ENCODE assay signal across 8 cellular contexts in the genomic region with DNA sequence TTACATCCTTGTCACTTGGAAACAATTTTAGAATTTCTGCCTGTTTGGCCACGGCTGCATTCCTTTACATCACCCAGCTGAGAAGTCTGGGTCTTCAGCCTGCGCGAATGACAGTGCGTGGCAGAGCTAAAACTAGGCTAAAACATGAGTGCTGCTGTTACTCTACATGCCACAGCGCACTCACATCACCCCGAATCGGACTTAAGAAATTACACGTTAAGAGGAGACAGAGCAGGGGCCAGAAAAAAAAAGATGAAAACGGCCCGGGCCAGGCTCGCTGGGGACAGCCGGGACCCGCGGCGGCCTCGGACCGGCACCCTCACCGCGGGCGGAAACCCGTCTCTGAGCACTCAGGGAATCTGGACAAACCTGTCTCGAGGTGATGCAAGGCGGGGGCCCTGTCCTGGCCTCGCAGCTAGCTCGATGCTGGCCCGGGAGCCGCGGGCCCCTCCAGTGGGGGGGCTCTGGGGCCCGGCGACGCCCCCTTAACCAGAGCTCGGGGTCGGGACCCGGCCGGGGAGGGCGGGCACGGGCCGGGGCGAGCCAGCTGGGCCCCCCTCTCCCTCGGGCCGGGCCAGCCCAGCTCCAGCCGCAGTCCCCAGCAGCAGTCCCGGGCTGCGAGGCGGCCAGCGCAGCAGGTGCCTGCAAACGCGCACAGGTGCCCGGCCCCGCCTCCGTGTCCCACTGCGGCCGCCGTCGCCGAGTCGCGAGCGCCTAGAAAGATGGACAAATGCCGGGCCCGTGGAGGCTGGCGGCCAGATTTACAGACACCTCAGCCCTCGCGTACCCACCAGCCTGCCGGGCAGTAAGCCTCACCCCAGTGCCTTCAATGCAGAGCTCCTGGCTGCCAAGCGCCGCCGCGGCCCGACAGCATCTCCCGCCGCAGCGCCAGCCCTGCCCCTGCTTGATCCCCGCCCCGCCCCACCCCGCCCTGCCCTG. TPM values are rescaled to one million over a fixed set of nuclear protein-coding genes. Genes with fewer than 3 reads are reported as not detected.
DNase-seq lines count a peak whose midpoint lies in the region; ATAC-seq and TF ChIP-seq lines count a peak whose summit lies in the region.

A gene (minus strand): TSS at position 879 of the 939 bp plus-strand sequence. CDS start 2,950 bp downstream, outside the sequence.

- TF ChIP-seq CTCF in WTC11 (IDR thresholded peaks at IDR 0.05) (no peak), right lobe of liver (IDR thresholded peaks at IDR 0.05) (no peak)

- H3K4me1 ChIP-seq in HUES6 (ENCODE audit: control insufficient read depth, insufficient read depth, low read length) = peaks cover 25% of the 10 kb centered on the region
- peaks cover 32 to 34% of the 10 kb centered on the region in 2 donors for H3K4me1 ChIP-seq in duodenal mucosa (ENCODE audit: control insufficient read depth in 1 of 2, insufficient read depth in 2 of 2, low read length in 2 of 2)
- peaks cover 0 to 25% (median 13%) of the 10 kb centered on the region in 4 donors for H3K4me1 ChIP-seq in right lobe of liver

- peaks cover 30% of the 10 kb centered on the region for H3K4me1 Mint-ChIP-seq in WTC11

- H3K27ac Mint-ChIP-seq in WTC11 = peak within 1 kb of the TSS; percentile 98

- TF ChIP-seq POLR2A in right lobe of liver (IDR thresholded peaks at IDR 0.05) = peak; percentile 46

- H3K36me3 ChIP-seq in HUES6 (ENCODE audit: control insufficient read depth, insufficient read depth, low read length) = peaks cover 8% of the 10 kb centered on the region; the same call in 1 of the 2 replicates
- H3K36me3 ChIP-seq in duodenal mucosa (ENCODE audit: control insufficient read depth in 1 of 2, insufficient read depth in 2 of 2, low read length in 2 of 2) = peaks cover 10 to 14% of the 10 kb centered on the region in 2 donors
- H3K36me3 ChIP-seq in right lobe of liver = peaks cover 0 to 13% (median 3%) of the 10 kb centered on the region in 4 donors

- H3K27me3 Mint-ChIP-seq in WTC11 (ENCODE audit: low read depth) = no peaks in the 10 kb centered on the region

- H3K4me3 Mint-ChIP-seq in WTC11 = peak within 1 kb of the TSS; percentile 99

- WGBS in right lobe of liver (ENCODE audit: insufficient coverage, low coverage, low lambda C conversion rate, missing lambda C conversion rate) = 0% methylated on average over 23 of the region's 76 CpGs

- POLR2A ChIA-PET in WTC11 (lab: Charles Lee) = interaction anchor here (0.6 kb wide), 1 partner anchor 358 kb away, joined by 3 read pairs; no protein-coding TSS in a partner anchor

- peaks cover 3% of the 10 kb centered on the region; the same call in 1 of the 2 replicates for H3K9me3 Mint-ChIP-seq in WTC11

- H3K9me3 ChIP-seq in HUES6 (ENCODE audit: control insufficient read depth, insufficient read depth, low read depth, low read length) = no peaks in the 10 kb centered on the region
- no peaks in the 10 kb centered on the region for H3K9me3 ChIP-seq in duodenal mucosa (ENCODE audit: control insufficient read depth in 1 of 2, low read length in 2 of 2)
- no peaks in the 10 kb centered on the region for H3K9me3 ChIP-seq in right lobe of liver

- intact Hi-C loops in right lobe of liver (cut with DNase I) = loop anchor here in 1 of 2 donors (10.0 kb wide), 1 partner anchor 68 kb away; a partner anchor contains a TSS

- CTCF ChIA-PET in WTC11 (lab: Charles Lee) = interaction anchor here (0.6 to 1.5 kb wide), 2 partner anchors 46 to 48 kb away, joined by 3 to 7 read pairs; no protein-coding TSS in a partner anchor

- peak within 1 kb of the TSS; percentile 68 for H3K9ac ChIP-seq in HUES6 (ENCODE audit: low read length)
- H3K9ac ChIP-seq in duodenal mucosa (ENCODE audit: low read depth in 1 of 2, low read length in 2 of 2) = peak within 1 kb of the TSS; percentile 53 to 75

- H3K4me3 ChIP-seq in HUES6 (ENCODE audit: low read depth, low read length) (peak within 1 kb of the TSS; percentile 97), duodenal mucosa (ENCODE audit: low read depth in 1 of 2, low read length in 2 of 2) (peak within 1 kb of the TSS; percentile 86), right lobe of liver (peak within 1 kb of the TSS; percentile 86 to 89 (median 89))

- H3K36me3 Mint-ChIP-seq in WTC11 = peaks cover 7% of the 10 kb centered on the region

- DNase-seq in EH (ENCODE audit: low read depth) = peak; percentile 57
- DNase-seq in WTC11 (ENCODE audit: low spot score) = peak; percentile 67
- peak in 2 of 3 donors; percentile 50 to 62 for DNase-seq in right lobe of liver
- DNase-seq in stimulated activated CD4-positive, alpha-beta T cell treated with anti-CD3 and anti-CD28 coated beads, Interleukin-4, amount 100 ng/mL, for 24 hours = peak; percentile 38
- no peak for DNase-seq in NCI-H2029 (lab: John Stamatoyannopoulos, UW)

- H3K27ac ChIP-seq in HUES6 (ENCODE audit: low read depth, low read length) (peak within 1 kb of the TSS; percentile 75; the same call in 1 of the 2 replicates), duodenal mucosa (ENCODE audit: low read depth, low read length) (peak within 1 kb of the TSS; percentile 97), right lobe of liver (peak within 1 kb of the TSS; percentile 88 to 91 (median 91))

- H3K27me3 ChIP-seq in HUES6 (ENCODE audit: control insufficient read depth, insufficient read depth, low read length) (no peaks in the 10 kb centered on the region; the same call in 1 of the 2 replicates), duodenal mucosa (ENCODE audit: control insufficient read depth in 1 of 2, insufficient read depth in 2 of 2, low read length in 2 of 2) (no peaks in the 10 kb centered on the region), right lobe of liver (no peaks in the 10 kb centered on the region)

- ATAC-seq in GM21528 (IDR thresholded peaks at IDR 0.05; ENCODE audit: low FRiP score, unreplicated experiment) (peak; percentile 39), WTC11 (peak; percentile 12), right lobe of liver (peak; percentile 11 to 44 (median 40))

TF ChIP-seq in WTC11, 78 proteins besides CTCF, POLR2A, EP300 and RAD21 (continues in another document):
- TF ChIP-seq, protein P1, sequence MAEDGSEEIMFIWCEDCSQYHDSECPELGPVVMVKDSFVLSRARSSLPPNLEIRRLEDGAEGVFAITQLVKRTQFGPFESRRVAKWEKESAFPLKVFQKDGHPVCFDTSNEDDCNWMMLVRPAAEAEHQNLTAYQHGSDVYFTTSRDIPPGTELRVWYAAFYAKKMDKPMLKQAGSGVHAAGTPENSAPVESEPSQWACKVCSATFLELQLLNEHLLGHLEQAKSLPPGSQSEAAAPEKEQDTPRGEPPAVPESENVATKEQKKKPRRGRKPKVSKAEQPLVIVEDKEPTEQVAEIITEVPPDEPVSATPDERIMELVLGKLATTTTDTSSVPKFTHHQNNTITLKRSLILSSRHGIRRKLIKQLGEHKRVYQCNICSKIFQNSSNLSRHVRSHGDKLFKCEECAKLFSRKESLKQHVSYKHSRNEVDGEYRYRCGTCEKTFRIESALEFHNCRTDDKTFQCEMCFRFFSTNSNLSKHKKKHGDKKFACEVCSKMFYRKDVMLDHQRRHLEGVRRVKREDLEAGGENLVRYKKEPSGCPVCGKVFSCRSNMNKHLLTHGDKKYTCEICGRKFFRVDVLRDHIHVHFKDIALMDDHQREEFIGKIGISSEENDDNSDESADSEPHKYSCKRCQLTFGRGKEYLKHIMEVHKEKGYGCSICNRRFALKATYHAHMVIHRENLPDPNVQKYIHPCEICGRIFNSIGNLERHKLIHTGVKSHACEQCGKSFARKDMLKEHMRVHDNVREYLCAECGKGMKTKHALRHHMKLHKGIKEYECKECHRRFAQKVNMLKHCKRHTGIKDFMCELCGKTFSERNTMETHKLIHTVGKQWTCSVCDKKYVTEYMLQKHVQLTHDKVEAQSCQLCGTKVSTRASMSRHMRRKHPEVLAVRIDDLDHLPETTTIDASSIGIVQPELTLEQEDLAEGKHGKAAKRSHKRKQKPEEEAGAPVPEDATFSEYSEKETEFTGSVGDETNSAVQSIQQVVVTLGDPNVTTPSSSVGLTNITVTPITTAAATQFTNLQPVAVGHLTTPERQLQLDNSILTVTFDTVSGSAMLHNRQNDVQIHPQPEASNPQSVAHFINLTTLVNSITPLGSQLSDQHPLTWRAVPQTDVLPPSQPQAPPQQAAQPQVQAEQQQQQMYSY (CRISPR knock-in tag; IDR thresholded peaks at IDR 0.05) = no peak
- TF ChIP-seq ZNF232 (CRISPR knock-in tag; IDR thresholded peaks at IDR 0.05) (0 out of 2 replicates have a peak, but pooled peaks have one; percentile 66), TEAD4 (CRISPR knock-in tag; IDR thresholded peaks at IDR 0.05) (0 out of 2 replicates have a peak, but pooled peaks have one; percentile 17), JUN (CRISPR knock-in tag; IDR thresholded peaks at IDR 0.05) (0 out of 2 replicates have a peak, but pooled peaks have one; percentile 46), ZNF121 (CRISPR knock-in tag; IDR thresholded peaks at IDR 0.05) (peak; percentile 56; the same call in 1 of the 2 replicates)
- TF ChIP-seq, protein P2, sequence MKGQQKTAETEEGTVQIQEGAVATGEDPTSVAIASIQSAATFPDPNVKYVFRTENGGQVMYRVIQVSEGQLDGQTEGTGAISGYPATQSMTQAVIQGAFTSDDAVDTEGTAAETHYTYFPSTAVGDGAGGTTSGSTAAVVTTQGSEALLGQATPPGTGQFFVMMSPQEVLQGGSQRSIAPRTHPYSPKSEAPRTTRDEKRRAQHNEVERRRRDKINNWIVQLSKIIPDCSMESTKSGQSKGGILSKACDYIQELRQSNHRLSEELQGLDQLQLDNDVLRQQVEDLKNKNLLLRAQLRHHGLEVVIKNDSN (CRISPR knock-in tag; IDR thresholded peaks at IDR 0.05) = no peak

RNA-seq across cellular contexts. Expression of the gene that starts here (rescaled TPM):
- 19.9 TPM in 3 replicates for total RNA-seq in WTC11 (2021)
- total RNA-seq in right lobe of liver = 10 to 100 TPM; 23.3 to 42.4 (median 26.5) TPM
